ENCODE assay signal across 2 cellular contexts in the genomic region with DNA sequence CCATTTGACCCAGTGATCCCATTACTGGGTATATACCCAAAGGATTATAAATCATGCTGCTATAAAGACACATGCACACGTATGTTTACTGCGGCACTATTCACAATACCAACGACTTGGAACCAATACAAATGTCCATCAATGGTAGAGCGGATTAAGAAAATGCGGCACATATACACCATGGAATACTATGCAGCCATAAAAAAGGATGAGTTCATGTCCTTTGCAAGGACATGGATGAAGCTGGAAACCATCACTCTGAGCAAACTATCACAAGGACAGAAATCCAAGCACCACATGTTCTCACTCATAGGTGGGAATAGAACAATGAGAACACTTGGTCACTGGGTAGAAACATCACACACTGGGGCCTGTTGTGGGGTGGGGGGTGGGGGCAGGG. TPM values are rescaled to one million over a fixed set of nuclear protein-coding genes. Genes with fewer than 3 reads are reported as not detected.
"Had no signal": no experiment of that assay in that cellular context is flagged by ENCODE, and none has a peak within 500 bp of the region (broad histone marks: within the 10 kb centered on the region; RNA-seq: fewer than 3 reads in every experiment).

No MANE protein-coding gene starts in this region.

RNA-seq across cellular contexts. Expression of a gene that starts 16.9 kb away (rescaled TPM):
- total RNA-seq: LHCN-M2, M059J had no signal
